Comparison of ENCODE assay signal across 11 cellular contexts in genomic region chr10:109919224-109919623, GRCh38.
"Had no signal": no experiment of that assay in that cellular context is flagged by ENCODE, and none has a peak within 500 bp of the region (broad histone marks: within the 10 kb centered on the region; RNA-seq: fewer than 3 reads in every experiment).

No MANE protein-coding gene starts in this region.

- H3K27me3 Mint-ChIP-seq: activated CD4-positive, alpha-beta memory T cell treated with anti-CD3 and anti-CD28 coated beads for 36 hours had no signal

- DNase-seq: activated naive CD4-positive, alpha-beta T cell; adrenal gland; caudate nucleus; hypothalamus; stimulated activated CD4-positive, alpha-beta T cell treated with anti-CD3 and anti-CD28 coated beads, Interleukin-4, amount 100 ng/mL, for 4 hours; tibial artery had no signal

- H3K36me3 ChIP-seq: adrenal gland, neutrophil, tibial artery, vagina had no signal

- H3K27ac ChIP-seq: adrenal gland, neutrophil, skin epidermis, tibial artery, vagina had no signal

- H3K9me3 ChIP-seq: adrenal gland, neutrophil, tibial artery, vagina had no signal

- ATAC-seq: esophagus mucosa had no signal

- H3K4me3 ChIP-seq: adrenal gland, skin epidermis, tibial artery, vagina had no signal

- H3K27me3 ChIP-seq: adrenal gland, neutrophil, tibial artery, vagina had no signal

- H3K4me3 Mint-ChIP-seq: activated CD4-positive, alpha-beta memory T cell treated with anti-CD3 and anti-CD28 coated beads for 36 hours had no signal
